9 cellular contexts compared by ENCODE assay signal in genomic region chr4:99403380-99404194, GRCh38. TPM values are rescaled to one million over a fixed set of nuclear protein-coding genes. Genes with fewer than 3 reads are reported as not detected.
DNase-seq lines count a peak whose midpoint lies in the region; ATAC-seq and TF ChIP-seq lines count a peak whose summit lies in the region.
"Had no signal": no experiment of that assay in that cellular context is flagged by ENCODE, and none has a peak within 500 bp of the region (broad histone marks: within the 10 kb centered on the region; RNA-seq: fewer than 3 reads in every experiment).

No MANE protein-coding gene starts in this region.

- no peak for TF ChIP-seq CTCF in SK-N-SH (IDR thresholded peaks at IDR 0.05)
- no peak for TF ChIP-seq CTCF in upper lobe of left lung (IDR thresholded peaks at IDR 0.05)
- no peak for TF ChIP-seq CTCF in activated CD8-positive, alpha-beta T cell treated with anti-CD3 and anti-CD28 coated beads for 36 hours (IDR thresholded peaks at IDR 0.05)
- TF ChIP-seq CTCF in endodermal cell (conservative IDR thresholded peaks at IDR 0.05): no peak

- TF ChIP-seq RAD21 in SK-N-SH (IDR thresholded peaks at IDR 0.05; ENCODE audit: low read length): no peak

- no peaks in the 10 kb centered on the region for H3K36me3 ChIP-seq in SK-N-SH (replicated peaks in 1 of 2; ENCODE audit: control insufficient read depth in 1 of 2, insufficient read depth in 2 of 2, low read length in 1 of 2)
- H3K36me3 ChIP-seq in upper lobe of left lung: no peaks in the 10 kb centered on the region
- H3K36me3 ChIP-seq in endodermal cell (ENCODE audit: control insufficient read depth, insufficient read depth, low read length): no peaks in the 10 kb centered on the region

- intact Hi-C loops in activated CD8-positive, alpha-beta T cell treated with anti-CD3 and anti-CD28 coated beads for 36 hours (cut with micrococcal nuclease): no loop called here

- no peaks in the 10 kb centered on the region for H3K36me3 Mint-ChIP-seq in activated CD8-positive, alpha-beta T cell treated with anti-CD3 and anti-CD28 coated beads for 36 hours (ENCODE audit: low read depth)
- no peaks in the 10 kb centered on the region for H3K36me3 Mint-ChIP-seq in endodermal cell (ENCODE audit: low read depth)

- H3K9me3 ChIP-seq in SK-N-SH: no peaks in the 10 kb centered on the region
- H3K9me3 ChIP-seq in upper lobe of left lung: no peaks in the 10 kb centered on the region
- H3K9me3 ChIP-seq in endodermal cell (ENCODE audit: control insufficient read depth, low read length): no peaks in the 10 kb centered on the region

- H3F3A ChIP-seq in SK-N-SH (replicated peaks; ENCODE audit: insufficient read depth): peaks cover 13% of the 10 kb centered on the region

- H3K4me3 ChIP-seq in SK-N-SH (ENCODE audit: low read depth in 2 of 2, low read length in 1 of 2) (no peak overlapping the region), upper lobe of left lung (no peak overlapping the region), endodermal cell (ENCODE audit: low read length) (no peak overlapping the region)

- H3K27ac Mint-ChIP-seq in activated CD8-positive, alpha-beta T cell treated with anti-CD3 and anti-CD28 coated beads for 36 hours: no peak overlapping the region
- H3K27ac Mint-ChIP-seq in endodermal cell: no peak overlapping the region

- H3K9ac ChIP-seq in SK-N-SH (no peak overlapping the region), endodermal cell (ENCODE audit: extremely low read depth, low read length, poor library complexity, severe bottlenecking) (no peak overlapping the region)

- 0 out of 2 replicates have a peak overlapping the region, but pooled peaks have one; percentile 53 for H3K4me2 ChIP-seq in SK-N-SH

- no peaks in the 10 kb centered on the region for H3K27me3 Mint-ChIP-seq in activated CD8-positive, alpha-beta T cell treated with anti-CD3 and anti-CD28 coated beads for 36 hours
- peaks cover 1% of the 10 kb centered on the region for H3K27me3 Mint-ChIP-seq in endodermal cell (ENCODE audit: insufficient read depth)

- no peak overlapping the region for H3K4me3 Mint-ChIP-seq in activated CD8-positive, alpha-beta T cell treated with anti-CD3 and anti-CD28 coated beads for 36 hours
- no peak overlapping the region for H3K4me3 Mint-ChIP-seq in endodermal cell

- ATAC-seq in SK-N-SH treated with all-trans-retinoic acid at 6 μM for 48 hours (no peak), HG03196 (IDR thresholded peaks at IDR 0.05; ENCODE audit: unreplicated experiment) (peak; percentile 70), upper lobe of left lung (ENCODE audit: low FRiP score in 2 of 2) (peak; percentile 47 to 75)
- ATAC-seq in activated CD8-positive, alpha-beta T cell treated with anti-CD3 and anti-CD28 coated beads for 36 hours: no peak

- H3K27me3 ChIP-seq in SK-N-SH (ENCODE audit: insufficient read depth): no peaks in the 10 kb centered on the region
- H3K27me3 ChIP-seq in upper lobe of left lung: no peaks in the 10 kb centered on the region
- no peaks in the 10 kb centered on the region for H3K27me3 ChIP-seq in endodermal cell (ENCODE audit: control insufficient read depth, insufficient read depth, low read length, poor library complexity, severe bottlenecking)

- peaks cover 16% of the 10 kb centered on the region for H3K4me1 Mint-ChIP-seq in activated CD8-positive, alpha-beta T cell treated with anti-CD3 and anti-CD28 coated beads for 36 hours (ENCODE audit: low read depth)
- peaks cover 4% of the 10 kb centered on the region for H3K4me1 Mint-ChIP-seq in endodermal cell

- no peaks in the 10 kb centered on the region for H3K9me2 ChIP-seq in SK-N-SH

- peak overlapping the region in 1 of 2 experiments; percentile 77; a peak in 2 of 4 replicates for H3K27ac ChIP-seq in SK-N-SH (ENCODE audit: low read depth in 2 of 2, low read length in 1 of 2)
- peak overlapping the region; percentile 54 to 69 (median 61) for H3K27ac ChIP-seq in upper lobe of left lung
- H3K27ac ChIP-seq in endodermal cell (ENCODE audit: low read depth, low read length): no peak overlapping the region

- H2AFZ ChIP-seq in SK-N-SH (ENCODE audit: low read depth): no peak overlapping the region; the same call in 1 of the 2 replicates

- H3K4me1 ChIP-seq in SK-N-SH (ENCODE audit: control insufficient read depth in 1 of 2, insufficient read depth in 2 of 2, low read depth in 1 of 2, low read length in 1 of 2) (peaks cover 0 to 13% of the 10 kb centered on the region in 2 experiments; a peak in 2 of 4 replicates), upper lobe of left lung (peaks cover 5 to 21% (median 13%) of the 10 kb centered on the region in 4 donors), endodermal cell (ENCODE audit: control insufficient read depth, insufficient read depth, low read length) (no peaks in the 10 kb centered on the region)

- CTCF ChIA-PET in SK-N-SH (lab: Yijun Ruan, JAX): interaction anchor here (1.1 to 3.8 kb wide), 12 partner anchors 8 to 1252 kb away, joined by 3 to 26 read pairs (median 5); no protein-coding TSS in a partner anchor
- CTCF ChIA-PET in activated CD8-positive, alpha-beta T cell treated with anti-CD3 and anti-CD28 coated beads for 36 hours (lab: Charles Lee): interaction anchor here (0.6 to 2.9 kb wide), 10 partner anchors 10 to 1899 kb away, joined by 3 to 16 read pairs (median 4); partner anchors contain the start of gene METAP1

- no peaks in the 10 kb centered on the region for H4K20me1 ChIP-seq in SK-N-SH (ENCODE audit: insufficient read depth)

- no peaks in the 10 kb centered on the region for H3K79me2 ChIP-seq in SK-N-SH (ENCODE audit: insufficient read depth)

- TF ChIP-seq EP300 in SK-N-SH (IDR thresholded peaks at IDR 0.05; ENCODE audit: borderline replicate concordance in 1 of 2, low read depth in 1 of 2, low read length in 1 of 2) (no peak), upper lobe of left lung (IDR thresholded peaks at IDR 0.05) (no peak)

- no peaks in the 10 kb centered on the region for H3K9me3 Mint-ChIP-seq in activated CD8-positive, alpha-beta T cell treated with anti-CD3 and anti-CD28 coated beads for 36 hours
- no peaks in the 10 kb centered on the region for H3K9me3 Mint-ChIP-seq in endodermal cell

- 82% methylated on average over 5 of the region's 5 CpGs for WGBS in SK-N-SH (ENCODE audit: low lambda C conversion rate)
- WGBS in upper lobe of left lung, 2 donors: 63 to 65% methylated on average over 5 of the region's 5 CpGs
- 92 to 100% methylated on average over 3 to 5 of the region's 5 CpGs for WGBS in endodermal cell (ENCODE audit: insufficient coverage in 1 of 2, insufficient read length in 1 of 2), 2 experiments

- TF ChIP-seq POLR2A in upper lobe of left lung (IDR thresholded peaks at IDR 0.05): no peak

- POLR2A ChIA-PET in SK-N-SH (lab: Yijun Ruan, JAX): no interaction called here
- POLR2A ChIA-PET in activated CD8-positive, alpha-beta T cell treated with anti-CD3 and anti-CD28 coated beads for 36 hours (lab: Charles Lee): no interaction called here

- DNase-seq in SK-N-SH (no peak), fibroblast of the conjunctiva (ENCODE audit: low read depth) (peak; percentile 77), upper lobe of left lung (no peak), endodermal cell (no peak)
- DNase-seq in activated CD8-positive, alpha-beta T cell treated with anti-CD3 and anti-CD28 coated beads for 36 hours: no peak
- DNase-seq in activated CD4-positive, alpha-beta T cell treated with anti-CD3 and anti-CD28 coated beads for 1 hour: no peak

TF ChIP-seq in SK-N-SH, 30 proteins besides CTCF, POLR2A, EP300 and RAD21 (continues in another document):
- TF ChIP-seq FOXJ3 (CRISPR knock-in tag; IDR thresholded peaks at IDR 0.05): no peak

TF ChIP-seq in SK-N-SH treated with all-trans-retinoic acid at 6 μM for 48 hours, 23 proteins besides CTCF, POLR2A, EP300 and RAD21:
- no peak for TF ChIP-seq PPARA (CRISPR knock-in tag; IDR thresholded peaks at IDR 0.05; ENCODE audit: borderline replicate concordance)
- no peak for TF ChIP-seq ISL1 (CRISPR knock-in tag; IDR thresholded peaks at IDR 0.05)
- TF ChIP-seq, protein P1, sequence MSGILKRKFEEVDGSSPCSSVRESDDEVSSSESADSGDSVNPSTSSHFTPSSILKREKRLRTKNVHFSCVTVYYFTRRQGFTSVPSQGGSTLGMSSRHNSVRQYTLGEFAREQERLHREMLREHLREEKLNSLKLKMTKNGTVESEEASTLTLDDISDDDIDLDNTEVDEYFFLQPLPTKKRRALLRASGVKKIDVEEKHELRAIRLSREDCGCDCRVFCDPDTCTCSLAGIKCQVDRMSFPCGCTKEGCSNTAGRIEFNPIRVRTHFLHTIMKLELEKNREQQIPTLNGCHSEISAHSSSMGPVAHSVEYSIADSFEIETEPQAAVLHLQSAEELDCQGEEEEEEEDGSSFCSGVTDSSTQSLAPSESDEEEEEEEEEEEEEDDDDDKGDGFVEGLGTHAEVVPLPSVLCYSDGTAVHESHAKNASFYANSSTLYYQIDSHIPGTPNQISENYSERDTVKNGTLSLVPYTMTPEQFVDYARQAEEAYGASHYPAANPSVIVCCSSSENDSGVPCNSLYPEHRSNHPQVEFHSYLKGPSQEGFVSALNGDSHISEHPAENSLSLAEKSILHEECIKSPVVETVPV (CRISPR knock-in tag; IDR thresholded peaks at IDR 0.05): no peak

RNA-seq across cellular contexts. Expression of gene ADH7, which starts 31.6 kb away (rescaled TPM):
- polyA plus RNA-seq in SK-N-SH (2012; rRNA removed): not detected in 2 replicates
- polyA plus RNA-seq in SK-N-SH (2012; cell fraction: cytosol; rRNA removed): not detected in 2 replicates
- polyA plus RNA-seq in SK-N-SH (2012; cell fraction: nucleus; rRNA removed): not detected in 2 replicates
- total RNA-seq in upper lobe of left lung: 1 to 10 TPM in 1 of 6 donors, under 1 TPM in 2, not detected in 3; 0.15 to 9.2 (median 0.30) TPM
- total RNA-seq in activated CD8-positive, alpha-beta T cell treated with anti-CD3 and anti-CD28 coated beads for 36 hours: not detected
- total RNA-seq in endodermal cell: not detected
- not detected for polyA plus RNA-seq in endodermal cell (2013, experiment 1 of 2)
- polyA plus RNA-seq in endodermal cell (2013, experiment 2 of 2): not detected
- total RNA-seq: dermis microvascular lymphatic vessel endothelial cell had no signal

RNA-seq across cellular contexts. Expression of gene ADH1C, which starts 51.0 kb away (rescaled TPM):
- polyA plus RNA-seq in SK-N-SH (2012; rRNA removed): not detected in 2 replicates
- polyA plus RNA-seq in SK-N-SH (2012; cell fraction: cytosol; rRNA removed): 0.03 TPM in 1 of 2 replicates, not detected in the other
- polyA plus RNA-seq in SK-N-SH (2012; cell fraction: nucleus; rRNA removed): not detected in 2 replicates
- total RNA-seq in upper lobe of left lung (10 to 100 TPM in 2 of 6 donors, 1 to 10 TPM in 4; 2.0 to 57.7 (median 7.6) TPM), endodermal cell (not detected)
- not detected for total RNA-seq in activated CD8-positive, alpha-beta T cell treated with anti-CD3 and anti-CD28 coated beads for 36 hours
- not detected for polyA plus RNA-seq in endodermal cell (2013, experiment 1 of 2)
- polyA plus RNA-seq in endodermal cell (2013, experiment 2 of 2): not detected
- total RNA-seq: dermis microvascular lymphatic vessel endothelial cell had no signal

Comparison
In these comparisons a context has a peak if more than half of its experiments do, and no peak if none do; other contexts are left out.
1. ATAC-seq: peak in HG03196 (single experiment) and upper lobe of left lung (2 of 2); none in SK-N-SH treated with all-trans-retinoic acid at 6 μM for 48 hours (single experiment) and activated CD8-positive, alpha-beta T cell treated with anti-CD3 and anti-CD28 coated beads for 36 hours (single experiment).